In the genomic region with DNA sequence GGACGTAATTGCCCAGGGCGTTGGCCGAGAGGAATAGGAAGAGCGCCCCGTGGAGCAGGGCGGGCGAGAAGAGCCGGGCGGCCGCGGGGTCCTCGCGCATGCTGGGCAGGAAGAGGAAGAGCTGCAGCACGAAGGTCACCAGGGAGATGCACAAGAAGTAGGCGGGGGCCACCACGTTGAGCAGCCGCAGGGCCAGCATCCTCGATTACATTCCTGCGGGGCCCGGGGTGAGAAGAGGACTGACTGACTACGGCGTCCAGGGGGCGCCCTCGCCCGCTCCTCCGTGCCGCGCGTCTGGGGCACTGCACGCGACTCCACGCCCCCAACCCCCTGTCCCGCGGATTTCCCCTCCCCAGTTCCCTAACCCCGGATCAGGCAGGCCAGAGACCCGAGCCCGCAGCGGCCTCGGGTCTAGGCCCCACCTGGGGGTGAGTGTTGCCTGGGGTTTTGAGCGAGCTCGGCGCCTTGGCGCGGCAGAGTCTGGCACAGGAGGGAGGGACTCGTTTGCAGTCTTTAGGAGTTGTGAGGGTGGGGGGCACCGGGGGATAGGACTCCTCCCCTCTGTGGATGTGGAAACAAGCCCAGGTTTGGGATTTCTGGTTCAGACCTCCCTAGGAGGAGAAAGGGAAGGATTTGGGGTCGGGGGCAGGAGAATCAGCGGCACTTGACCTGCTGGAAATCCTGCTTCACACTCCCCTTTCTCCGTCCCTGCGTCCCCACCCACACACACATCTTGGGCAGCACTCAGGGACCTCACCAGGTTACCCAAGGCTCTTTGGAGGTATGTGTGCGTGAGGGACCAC, we compare ENCODE assay signal across 8 cellular contexts. TPM values are rescaled to one million over a fixed set of nuclear protein-coding genes. Genes with fewer than 3 reads are reported as not detected.
A peak's percentile ranks its signal among the peaks of the same experiment; 100 is the strongest.
DNase-seq lines count a peak whose midpoint lies in the region; ATAC-seq and TF ChIP-seq lines count a peak whose summit lies in the region.

No MANE protein-coding gene starts in this region.

- H3K9me3 Mint-ChIP-seq in T-helper 2 cell treated with Interferon-gamma antibody and Interleukin-4, amounts not matched to agents 5 μg/mL and 100 μg/mL, for 36 hours: no peaks in the 10 kb centered on the region

- H3K27me3 Mint-ChIP-seq in T-helper 2 cell treated with Interferon-gamma antibody and Interleukin-4, amounts not matched to agents 5 μg/mL and 100 μg/mL, for 36 hours (ENCODE audit: low read depth): peaks cover 59% of the 10 kb centered on the region

- peak; percentile 39 for DNase-seq in T-helper 2 cell treated with Interferon-gamma antibody and Interleukin-4, amounts not matched to agents 5 μg/mL and 100 μg/mL, for 36 hours (ENCODE audit: low spot score)
- DNase-seq in choroid plexus epithelial cell (ENCODE audit: low read depth) (peak; percentile 27), midbrain (lab: John Stamatoyannopoulos, UW) (peak; percentile 26), aorta (no peak), NCI-H774 (lab: John Stamatoyannopoulos, UW) (no peak), COLO829 (ENCODE audit: low spot score) (no peak)

- TF ChIP-seq RAD21 in Ishikawa (IDR thresholded peaks at IDR 0.05; ENCODE audit: low read depth): peak; percentile 60

- H3K36me3 ChIP-seq in DOHH2 (ENCODE audit: control insufficient read depth, low read length): no peaks in the 10 kb centered on the region
- no peaks in the 10 kb centered on the region for H3K36me3 ChIP-seq in aorta (ENCODE audit: control insufficient read depth in 1 of 2, insufficient read depth in 2 of 2, low read length in 1 of 2)

- TF ChIP-seq CTCF in DOHH2 (IDR thresholded peaks at IDR 0.05; ENCODE audit: low read depth, low read length, poor library complexity, severe bottlenecking) (peak; percentile 86), choroid plexus epithelial cell (conservative IDR thresholded peaks at IDR 0.05; ENCODE audit: low read depth, low read length) (peak; percentile 64)

- H3K4me1 ChIP-seq in DOHH2 (ENCODE audit: control insufficient read depth, low read length) (peaks cover 13% of the 10 kb centered on the region), aorta (ENCODE audit: control insufficient read depth in 1 of 2, insufficient read depth in 2 of 2, low read length in 2 of 2) (peaks cover 0 to 2% of the 10 kb centered on the region in 2 donors)

- H3K27ac Mint-ChIP-seq in T-helper 2 cell treated with Interferon-gamma antibody and Interleukin-4, amounts not matched to agents 5 μg/mL and 100 μg/mL, for 36 hours: no peak overlapping the region

- TF ChIP-seq EP300 in Ishikawa (IDR thresholded peaks at IDR 0.05; ENCODE audit: borderline replicate concordance): 0 out of 2 replicates have a peak, but pooled peaks have one; percentile 6

- H3F3A ChIP-seq in DOHH2 (ENCODE audit: control insufficient read depth, insufficient read depth): no peaks in the 10 kb centered on the region

- H3K4me3 ChIP-seq in DOHH2 (ENCODE audit: low read length) (no peak overlapping the region), choroid plexus epithelial cell (ENCODE audit: low read depth, low read length) (no peak overlapping the region), aorta (ENCODE audit: low read length in 2 of 2) (no peak overlapping the region)

- H3K9me3 ChIP-seq in DOHH2 (ENCODE audit: control insufficient read depth, insufficient read depth, low read length): no peaks in the 10 kb centered on the region
- no peaks in the 10 kb centered on the region for H3K9me3 ChIP-seq in aorta (ENCODE audit: control insufficient read depth, low read length)

- 2 to 4% methylated on average over 49 to 51 of the region's 51 CpGs for WGBS in aorta, 2 donors

- peak overlapping the region; percentile 9 for H3K4me3 Mint-ChIP-seq in T-helper 2 cell treated with Interferon-gamma antibody and Interleukin-4, amounts not matched to agents 5 μg/mL and 100 μg/mL, for 36 hours

- no peaks in the 10 kb centered on the region for H3K9me2 ChIP-seq in DOHH2 (replicated peaks; ENCODE audit: control insufficient read depth, low read length)

- no peaks in the 10 kb centered on the region for H3K36me3 Mint-ChIP-seq in T-helper 2 cell treated with Interferon-gamma antibody and Interleukin-4, amounts not matched to agents 5 μg/mL and 100 μg/mL, for 36 hours (ENCODE audit: low read depth)

- peaks cover 7% of the 10 kb centered on the region for H3K4me1 Mint-ChIP-seq in T-helper 2 cell treated with Interferon-gamma antibody and Interleukin-4, amounts not matched to agents 5 μg/mL and 100 μg/mL, for 36 hours (ENCODE audit: low read depth)

- no peak overlapping the region for H3K27ac ChIP-seq in DOHH2 (ENCODE audit: low read depth, low read length)
- H3K27ac ChIP-seq in aorta (ENCODE audit: low read depth in 1 of 2, low read length in 2 of 2): no peak overlapping the region

- ATAC-seq in aorta (ENCODE audit: low FRiP score): peak; percentile 24

- no peaks in the 10 kb centered on the region for H4K20me1 ChIP-seq in DOHH2 (ENCODE audit: control insufficient read depth, insufficient read depth, low read depth, low read length)

- H3K4me2 ChIP-seq in DOHH2 (ENCODE audit: low read length): peak overlapping the region; percentile 42

- H3K79me2 ChIP-seq in DOHH2 (ENCODE audit: control insufficient read depth, low read length): no peaks in the 10 kb centered on the region

- H3K27me3 ChIP-seq in DOHH2 (ENCODE audit: control insufficient read depth, low read length) (peaks cover 89% of the 10 kb centered on the region), aorta (ENCODE audit: control insufficient read depth in 1 of 2, insufficient read depth in 2 of 2, low read length in 1 of 2) (no peaks in the 10 kb centered on the region)

- intact Hi-C loops in aorta (cut with DNase I): no loop called here

TF ChIP-seq in Ishikawa, 13 proteins besides CTCF, POLR2A, EP300 and RAD21:
- TF ChIP-seq, protein P1, sequence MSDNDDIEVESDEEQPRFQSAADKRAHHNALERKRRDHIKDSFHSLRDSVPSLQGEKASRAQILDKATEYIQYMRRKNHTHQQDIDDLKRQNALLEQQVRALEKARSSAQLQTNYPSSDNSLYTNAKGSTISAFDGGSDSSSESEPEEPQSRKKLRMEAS (IDR thresholded peaks at IDR 0.05): peak; percentile 34; the same call in 1 of the 2 replicates
- TF ChIP-seq FOXM1 (IDR thresholded peaks at IDR 0.05; ENCODE audit: borderline replicate concordance, low read depth): no peak
- TF ChIP-seq, protein P2, sequence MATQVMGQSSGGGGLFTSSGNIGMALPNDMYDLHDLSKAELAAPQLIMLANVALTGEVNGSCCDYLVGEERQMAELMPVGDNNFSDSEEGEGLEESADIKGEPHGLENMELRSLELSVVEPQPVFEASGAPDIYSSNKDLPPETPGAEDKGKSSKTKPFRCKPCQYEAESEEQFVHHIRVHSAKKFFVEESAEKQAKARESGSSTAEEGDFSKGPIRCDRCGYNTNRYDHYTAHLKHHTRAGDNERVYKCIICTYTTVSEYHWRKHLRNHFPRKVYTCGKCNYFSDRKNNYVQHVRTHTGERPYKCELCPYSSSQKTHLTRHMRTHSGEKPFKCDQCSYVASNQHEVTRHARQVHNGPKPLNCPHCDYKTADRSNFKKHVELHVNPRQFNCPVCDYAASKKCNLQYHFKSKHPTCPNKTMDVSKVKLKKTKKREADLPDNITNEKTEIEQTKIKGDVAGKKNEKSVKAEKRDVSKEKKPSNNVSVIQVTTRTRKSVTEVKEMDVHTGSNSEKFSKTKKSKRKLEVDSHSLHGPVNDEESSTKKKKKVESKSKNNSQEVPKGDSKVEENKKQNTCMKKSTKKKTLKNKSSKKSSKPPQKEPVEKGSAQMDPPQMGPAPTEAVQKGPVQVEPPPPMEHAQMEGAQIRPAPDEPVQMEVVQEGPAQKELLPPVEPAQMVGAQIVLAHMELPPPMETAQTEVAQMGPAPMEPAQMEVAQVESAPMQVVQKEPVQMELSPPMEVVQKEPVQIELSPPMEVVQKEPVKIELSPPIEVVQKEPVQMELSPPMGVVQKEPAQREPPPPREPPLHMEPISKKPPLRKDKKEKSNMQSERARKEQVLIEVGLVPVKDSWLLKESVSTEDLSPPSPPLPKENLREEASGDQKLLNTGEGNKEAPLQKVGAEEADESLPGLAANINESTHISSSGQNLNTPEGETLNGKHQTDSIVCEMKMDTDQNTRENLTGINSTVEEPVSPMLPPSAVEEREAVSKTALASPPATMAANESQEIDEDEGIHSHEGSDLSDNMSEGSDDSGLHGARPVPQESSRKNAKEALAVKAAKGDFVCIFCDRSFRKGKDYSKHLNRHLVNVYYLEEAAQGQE (IDR thresholded peaks at IDR 0.05; ENCODE audit: low read depth): 0 out of 2 replicates have a peak, but pooled peaks have one; percentile 11
- peak; percentile 43 for TF ChIP-seq TEAD4 (IDR thresholded peaks at IDR 0.05)
- no peak for TF ChIP-seq NFIC (IDR thresholded peaks at IDR 0.05)

RNA-seq across cellular contexts. Expression of a gene that starts 1.9 kb away (rescaled TPM):
- not detected for total RNA-seq in aorta
- not detected for polyA plus RNA-seq in aorta

RNA-seq across cellular contexts. Expression of a gene that starts 41.7 kb away (rescaled TPM):
- total RNA-seq in aorta: 10 to 100 TPM; 23.1 to 24.4 TPM
- 10 to 100 TPM in 1 of 2 donors, 1 to 10 TPM in 1; 8.1 to 11.0 TPM for polyA plus RNA-seq in aorta

RNA-seq across cellular contexts. Expression of a gene that starts 41.9 kb away (rescaled TPM):
- total RNA-seq in aorta: under 1 TPM; 0.06 to 0.26 TPM
- polyA plus RNA-seq in aorta: under 1 TPM in 1 of 2 donors, not detected in 1; 0.13 TPM

Comparison
In these comparisons a context has a peak if more than half of its experiments do, and no peak if none do; other contexts are left out.
1. DNase-seq: peak in T-helper 2 cell treated with Interferon-gamma antibody and Interleukin-4, amounts not matched to agents 5 μg/mL and 100 μg/mL, for 36 hours (single experiment), choroid plexus epithelial cell (single experiment) and midbrain (single experiment); none in aorta (0 of 2), NCI-H774 (single experiment) and COLO829 (single experiment).